Comparison of ENCODE assay signal across 8 cellular contexts in genomic region chr2:135473567-135473966, GRCh38. TPM values are rescaled to one million over a fixed set of nuclear protein-coding genes. Genes with fewer than 3 reads are reported as not detected.
A peak's percentile ranks its signal among the peaks of the same experiment; 100 is the strongest.
DNase-seq lines count a peak whose midpoint lies in the region; ATAC-seq, FAIRE-seq and TF ChIP-seq lines count a peak whose summit lies in the region.
"Had no signal": no experiment of that assay in that cellular context is flagged by ENCODE, and none has a peak within 500 bp of the region (broad histone marks: within the 10 kb centered on the region; RNA-seq: fewer than 3 reads in every experiment).

No MANE protein-coding gene starts in this region.

- no peak overlapping the region for H2BK12ac ChIP-seq in H9 (ENCODE audit: insufficient read length, low read depth, low read length)

- H3K4me2 ChIP-seq in DOHH2 (ENCODE audit: low read length), result no peak overlapping the region
- H3K4me2 ChIP-seq in H9 (ENCODE audit: insufficient read depth, insufficient read length, low read length), result no peak overlapping the region

- no peak overlapping the region for H3K14ac ChIP-seq in H9 (ENCODE audit: insufficient read depth, low read length)

- TF ChIP-seq POLR2A in transverse colon (IDR thresholded peaks at IDR 0.05), result no peak

- in situ Hi-C loops in transverse colon (cut with MboI; ENCODE audit: low pct_ligation_motif_present in 1 of 4, low pct_unique_long_range_greater_than_20kb in 1 of 4, low sequenced_read_pairs in 3 of 4), result no loop called here

- no peak overlapping the region for H3K27ac Mint-ChIP-seq in H9

- no peak overlapping the region for H2AK5ac ChIP-seq in H9 (ENCODE audit: insufficient read length, low read length)

- H2BK15ac ChIP-seq in H9 (ENCODE audit: low read depth, low read length), result no peak overlapping the region

- DNase-seq in H9 (no peak), RKO (ENCODE audit: low spot score) (peak; percentile 51), fibroblast of peridontal ligament (ENCODE audit: extremely low read depth) (peak; percentile 40), transverse colon (no peak), frontal cortex (ENCODE audit: low spot score in 2 of 2) (no peak)

- H3K27ac ChIP-seq in DOHH2 (ENCODE audit: low read depth, low read length), result no peak overlapping the region
- H3K27ac ChIP-seq in H9 (ENCODE audit: insufficient read length, low read depth, low read length), result no peak overlapping the region
- H3K27ac ChIP-seq in transverse colon, result no peak overlapping the region
- H3K27ac ChIP-seq: neutrophil had no signal

- H3T11ph ChIP-seq in H9 (ENCODE audit: low read length), result no peak overlapping the region

- no peak for ATAC-seq in GM19324 (IDR thresholded peaks at IDR 0.05; ENCODE audit: low FRiP score, unreplicated experiment)

- intact Hi-C loops in transverse colon (cut with DNase I; ENCODE audit: low total_unique reads), result no loop called here

- H3K9ac ChIP-seq in H9 (ENCODE audit: extremely low read depth, insufficient read length, low read length), result no peak overlapping the region

- H3K36me3 Mint-ChIP-seq in H9 (ENCODE audit: insufficient read depth in 1 of 3, low read depth in 3 of 3), result peaks cover 0 to 2% (median 0%) of the 10 kb centered on the region in 3 experiments; a peak in 2 of 7 replicates

- no peak overlapping the region for H3K18ac ChIP-seq in H9 (ENCODE audit: insufficient read length, low read depth, low read length)

- no peak overlapping the region for H2BK20ac ChIP-seq in H9 (ENCODE audit: low read depth, low read length, poor library complexity, severe bottlenecking)

- no peaks in the 10 kb centered on the region for H3K9me3 Mint-ChIP-seq in H9

- H4K8ac ChIP-seq in H9 (replicated peaks; ENCODE audit: insufficient read length, low read depth, low read length), result no peak overlapping the region

- no CpG with 5 or more reads among the region's 2 CpGs for WGBS in H9 (ENCODE audit: extremely low coverage, insufficient read length, low lambda C conversion rate)
- WGBS in transverse colon (ENCODE audit: low coverage in 1 of 2), 2 donors, result 68 to 82% methylated on average over 2 of the region's 2 CpGs

- H3K27me3 Mint-ChIP-seq in H9 (ENCODE audit: low read depth), result no peaks in the 10 kb centered on the region

- TF ChIP-seq CTCF in DOHH2 (IDR thresholded peaks at IDR 0.05; ENCODE audit: low read depth, low read length, poor library complexity, severe bottlenecking), result peak; percentile 69
- TF ChIP-seq CTCF in H9 (conservative IDR thresholded peaks at IDR 0.05), result peak; percentile 69
- TF ChIP-seq CTCF in transverse colon (IDR thresholded peaks at IDR 0.05), result peak in 3 of 5 experiments; percentile 28 to 31 (median 30)

- no peak overlapping the region for H2BK5ac ChIP-seq in H9 (ENCODE audit: insufficient read length, low read length)

- no peak overlapping the region for H2BK120ac ChIP-seq in H9 (ENCODE audit: low read depth, low read length, poor library complexity, severe bottlenecking)

- H3K23me2 ChIP-seq in H9 (ENCODE audit: insufficient read length, low read depth, low read length, poor library complexity, severe bottlenecking), result no peaks in the 10 kb centered on the region

- H4K91ac ChIP-seq in H9 (ENCODE audit: insufficient read length, low read depth, low read length), result no peak overlapping the region

- H3K27me3 ChIP-seq in DOHH2 (ENCODE audit: control insufficient read depth, low read length), result no peaks in the 10 kb centered on the region
- H3K27me3 ChIP-seq in H9 (ENCODE audit: insufficient read depth, low read length), result no peaks in the 10 kb centered on the region
- H3K27me3 ChIP-seq in transverse colon, result no peaks in the 10 kb centered on the region
- H3K27me3 ChIP-seq: neutrophil had no signal

- H3K23ac ChIP-seq in H9 (ENCODE audit: insufficient read length, low read depth, low read length), result no peak overlapping the region

- no peaks in the 10 kb centered on the region for H3F3A ChIP-seq in DOHH2 (ENCODE audit: control insufficient read depth, insufficient read depth)

- no peak overlapping the region for H3K56ac ChIP-seq in H9 (ENCODE audit: insufficient read length, low read depth, low read length)

- no peak overlapping the region for H3K4ac ChIP-seq in H9 (ENCODE audit: low read depth, low read length)

- H3K4me1 ChIP-seq in DOHH2 (ENCODE audit: control insufficient read depth, low read length), result no peaks in the 10 kb centered on the region
- no peaks in the 10 kb centered on the region for H3K4me1 ChIP-seq in H9 (ENCODE audit: insufficient read depth, low read length)
- H3K4me1 ChIP-seq in transverse colon, result no peaks in the 10 kb centered on the region

- H3K79me1 ChIP-seq in H9 (ENCODE audit: insufficient read depth, low read depth, low read length, poor library complexity, severe bottlenecking), result no peaks in the 10 kb centered on the region

- no peak overlapping the region for H3K4me3 ChIP-seq in DOHH2 (ENCODE audit: low read length)
- H3K4me3 ChIP-seq in transverse colon, result no peak overlapping the region

- TF ChIP-seq EP300 in transverse colon (IDR thresholded peaks at IDR 0.05; ENCODE audit: low read depth), result no peak

- no peak overlapping the region for H3K4me3 Mint-ChIP-seq in H9

- H4K5ac ChIP-seq in H9 (ENCODE audit: insufficient read length, low read depth, low read length), result no peak overlapping the region

- no peak for FAIRE-seq in frontal cortex (lab: Jason Lieb, UNC)

- no peaks in the 10 kb centered on the region for H3K79me2 ChIP-seq in DOHH2 (ENCODE audit: control insufficient read depth, low read length)
- H3K79me2 ChIP-seq in H9 (ENCODE audit: insufficient read depth, low read length), result no peaks in the 10 kb centered on the region

- H3K36me3 ChIP-seq in DOHH2 (ENCODE audit: control insufficient read depth, low read length) (no peaks in the 10 kb centered on the region), transverse colon (no peaks in the 10 kb centered on the region)
- H3K36me3 ChIP-seq: neutrophil had no signal

- no peak overlapping the region for H2AFZ ChIP-seq in H9 (ENCODE audit: low read length)

- H3K9me3 ChIP-seq in DOHH2 (ENCODE audit: control insufficient read depth, insufficient read depth, low read length) (no peaks in the 10 kb centered on the region), H9 (ENCODE audit: control insufficient read depth, low read depth, low read length) (no peaks in the 10 kb centered on the region), transverse colon (no peaks in the 10 kb centered on the region)
- H3K9me3 ChIP-seq: neutrophil had no signal

- H3K4me1 Mint-ChIP-seq in H9, result no peaks in the 10 kb centered on the region

- no peaks in the 10 kb centered on the region for H3K9me2 ChIP-seq in DOHH2 (replicated peaks; ENCODE audit: control insufficient read depth, low read length)

- H4K20me1 ChIP-seq in DOHH2 (ENCODE audit: control insufficient read depth, insufficient read depth, low read depth, low read length) (no peaks in the 10 kb centered on the region), H9 (ENCODE audit: control insufficient read depth, insufficient read depth, insufficient read length) (no peaks in the 10 kb centered on the region)

RNA-seq across cellular contexts. Expression of gene ZRANB3, which starts 57.5 kb away (rescaled TPM):
- total RNA-seq in H9 (2021), result 15.4 and 16.7 TPM in 2 replicates
- total RNA-seq in transverse colon, result 1 to 10 TPM in 3 of 4 donors, under 1 TPM in 1; 0.37 to 3.0 (median 1.6) TPM
- total RNA-seq in frontal cortex, result 13.5 TPM

RNA-seq across cellular contexts. Expression of gene R3HDM1, which starts 57.7 kb away (rescaled TPM):
- total RNA-seq in H9 (2021), result 58.8 and 59.0 TPM in 2 replicates
- 10 to 100 TPM; 13.7 to 22.3 (median 19.2) TPM for total RNA-seq in transverse colon
- total RNA-seq in frontal cortex, result 93.8 TPM

Comparison
In these comparisons a context has a peak if more than half of its experiments do, and no peak if none do; other contexts are left out.
1. DNase-seq: peak in RKO (single experiment) and fibroblast of peridontal ligament (single experiment); none in H9 (single experiment), transverse colon (single experiment) and frontal cortex (0 of 2).
2. Peak in every context shown above with its lines, with median percentiles within 50 percentile points of each other: CTCF ChIP-seq.